ENCODE assay signal across 1 cellular context in genomic region chr3:182683335-182684257, GRCh38.
TF ChIP-seq lines count a peak whose summit lies in the region.

No MANE protein-coding gene starts in this region.

TF ChIP-seq in IMR-90, 13 proteins besides CTCF, POLR2A, EP300 and RAD21:
- no peak for TF ChIP-seq ELK1 (IDR thresholded peaks at IDR 0.05; ENCODE audit: borderline replicate concordance, low read depth, low read length)
- peak; percentile 81 for TF ChIP-seq SMC3 (IDR thresholded peaks at IDR 0.05; ENCODE audit: low read depth, low read length)
